ENCODE assay signal across 9 cellular contexts in genomic region chrX:31423575-31424284, GRCh38.
A peak's percentile ranks its signal among the peaks of the same experiment; 100 is the strongest.
DNase-seq lines count a peak whose midpoint lies in the region; ATAC-seq, FAIRE-seq and TF ChIP-seq lines count a peak whose summit lies in the region.
"Had no signal": no experiment of that assay in that cellular context is flagged by ENCODE, and none has a peak within 500 bp of the region (broad histone marks: within the 10 kb centered on the region; RNA-seq: fewer than 3 reads in every experiment).

No MANE protein-coding gene starts in this region.

- H3K27ac Mint-ChIP-seq in nephron: peak overlapping the region in 1 of 3 experiments; percentile 4

- H3K27ac ChIP-seq in dorsolateral prefrontal cortex: peak overlapping the region in 3 of 59 donors; percentile 7 to 33 (median 31)
- H3K27ac ChIP-seq: thoracic aorta had no signal

- no peaks in the 10 kb centered on the region for H3K27me3 Mint-ChIP-seq in nephron (ENCODE audit: low read depth)

- intact Hi-C loops in dorsolateral prefrontal cortex (cut with DNase I): no loop called here

- no peak for ATAC-seq in GM21576 (IDR thresholded peaks at IDR 0.05; ENCODE audit: unreplicated experiment)

- DNase-seq in BJ (ENCODE audit: low read depth) (peak; percentile 31), GM19239 (ENCODE audit: insufficient read length, low spot score) (peak; percentile 1), NOMO-1 treated with dmso at 0.1 percent for 144 hours (lab: John Stamatoyannopoulos, UW; ENCODE audit: unreplicated experiment) (peak; percentile 13), dorsolateral prefrontal cortex (peak in 3 of 10 donors; percentile 5 to 32 (median 27))
- DNase-seq in activated CD4-positive, CD25-positive, alpha-beta regulatory T cell (lab: John Stamatoyannopoulos, UW): no peak
- DNase-seq in activated CD8-positive, alpha-beta memory T cell treated with anti-CD3 and anti-CD28 coated beads for 24 hours: no peak

- peak; percentile 50 for TF ChIP-seq CTCF in BJ (IDR thresholded peaks at IDR 0.05; ENCODE audit: insufficient read depth, low read depth, low read length)
- TF ChIP-seq CTCF in dorsolateral prefrontal cortex (IDR thresholded peaks at IDR 0.05 in 54 of 56, conservative IDR thresholded peaks at IDR 0.05 in 2 of 56; ENCODE audit: low read depth in 1 of 56, partially characterized antibody in 56 of 56): peak in 46 of 56 donors; percentile 11 to 59 (median 41)
- peak in 2 of 3 experiments; percentile 22 to 40 for TF ChIP-seq CTCF in nephron (IDR thresholded peaks at IDR 0.05; ENCODE audit: unreplicated experiment in 3 of 3)

- FAIRE-seq in GM19239 (lab: Jason Lieb, UNC): peak; percentile 37

- POLR2A ChIA-PET in BJ (lab: Charles Lee): no interaction called here

- H3K9me3 Mint-ChIP-seq in nephron: peaks cover 3% of the 10 kb centered on the region

- CTCF ChIA-PET in BJ (lab: Yijun Ruan, JAX): interaction anchor here (0.7 to 2.6 kb wide), 8 partner anchors 9 to 385 kb away, joined by 3 to 10 read pairs (median 5); no protein-coding TSS in a partner anchor

- no peaks in the 10 kb centered on the region for H3K36me3 Mint-ChIP-seq in nephron (ENCODE audit: low read depth)

- peaks cover 9% of the 10 kb centered on the region for H3K4me1 Mint-ChIP-seq in nephron

- H3K27me3 ChIP-seq in BJ (ENCODE audit: control insufficient read depth, insufficient read depth, low read length): no peaks in the 10 kb centered on the region
- H3K27me3 ChIP-seq in dorsolateral prefrontal cortex: peaks cover 0 to 53% (median 8%) of the 10 kb centered on the region in 45 donors

- no peaks in the 10 kb centered on the region for H3K36me3 ChIP-seq in BJ (ENCODE audit: control insufficient read depth, insufficient read depth, low read length)
- H3K36me3 ChIP-seq: thoracic aorta had no signal

- H3K4me3 ChIP-seq in BJ (ENCODE audit: low read depth, low read length) (no peak overlapping the region), dorsolateral prefrontal cortex (peak overlapping the region in 35 of 59 donors; percentile 2 to 50 (median 25))
- H3K4me3 ChIP-seq: thoracic aorta had no signal

- no peak overlapping the region for H3K4me3 Mint-ChIP-seq in nephron

Comparison
In these comparisons a context has a peak if more than half of its experiments do, and no peak if none do; other contexts are left out.
1. DNase-seq: peak in BJ (single experiment), GM19239 (single experiment) and NOMO-1 treated with dmso at 0.1 percent for 144 hours (single experiment); none in activated CD4-positive, CD25-positive, alpha-beta regulatory T cell (0 of 4) and activated CD8-positive, alpha-beta memory T cell treated with anti-CD3 and anti-CD28 coated beads for 24 hours (single experiment).
2. Peak in every context shown above with its lines, with median percentiles within 50 percentile points of each other: CTCF ChIP-seq.